In the genomic region with DNA sequence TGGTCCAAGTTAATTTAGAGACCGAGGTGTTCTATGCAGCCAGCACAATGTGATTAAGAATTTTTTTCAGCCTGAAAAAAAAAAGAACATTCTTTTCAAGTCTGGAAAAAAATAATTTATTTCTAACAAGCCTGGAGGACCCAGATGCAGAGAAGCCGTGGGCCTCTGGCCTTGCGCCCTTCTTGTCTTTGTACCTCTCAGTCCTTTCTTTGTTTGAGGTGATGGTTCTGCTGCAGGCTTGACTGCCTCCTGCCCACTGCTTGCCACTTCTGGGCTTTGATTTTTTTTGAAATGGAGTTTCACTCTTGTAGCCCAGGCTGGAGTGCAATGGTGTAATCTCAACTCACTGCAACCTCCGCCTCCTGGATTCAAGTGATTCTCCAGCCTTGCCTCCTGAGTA, we compare ENCODE assay signal across 22 cellular contexts. TPM values are rescaled to one million over a fixed set of nuclear protein-coding genes. Genes with fewer than 3 reads are reported as not detected.
DNase-seq lines count a peak whose midpoint lies in the region; ATAC-seq and TF ChIP-seq lines count a peak whose summit lies in the region.
"Had no signal": no experiment of that assay in that cellular context is flagged by ENCODE, and none has a peak within 500 bp of the region (broad histone marks: within the 10 kb centered on the region; RNA-seq: fewer than 3 reads in every experiment).

No MANE protein-coding gene starts in this region.

- H3K4me3 ChIP-seq in GM23338 (no peak overlapping the region), SJSA1 (no peak overlapping the region), endodermal cell (ENCODE audit: low read length) (no peak overlapping the region), osteoblast (ENCODE audit: insufficient read depth, low read length) (no peak overlapping the region)

- ATAC-seq in GM23338: no peak
- ATAC-seq in HG02938 (IDR thresholded peaks at IDR 0.05; ENCODE audit: unreplicated experiment): no peak
- no peak for ATAC-seq in GM19467 (IDR thresholded peaks at IDR 0.05; ENCODE audit: unreplicated experiment)

- H3K9ac ChIP-seq in endodermal cell (ENCODE audit: extremely low read depth, low read length, poor library complexity, severe bottlenecking): peak overlapping the region; percentile 32

- H2AFZ ChIP-seq in GM23338 (peak overlapping the region; percentile 23; the same call in 1 of the 2 replicates), osteoblast (ENCODE audit: low read length) (peak overlapping the region; percentile 30)

- H3F3A ChIP-seq in GM23338 (replicated peaks; ENCODE audit: low read depth): no peaks in the 10 kb centered on the region

- peaks cover 11% of the 10 kb centered on the region for H3K4me1 Mint-ChIP-seq in GM23338
- peaks cover 17% of the 10 kb centered on the region for H3K4me1 Mint-ChIP-seq in endodermal cell
- H3K4me1 Mint-ChIP-seq in T-helper 2 cell treated with Interferon-gamma antibody and Interleukin-4, amounts not matched to agents 5 μg/mL and 100 μg/mL, for 36 hours (ENCODE audit: low read depth): peaks cover 6% of the 10 kb centered on the region

- H3K36me3 ChIP-seq in GM23338 (ENCODE audit: insufficient read depth) (no peaks in the 10 kb centered on the region), SJSA1 (no peaks in the 10 kb centered on the region), endodermal cell (ENCODE audit: control insufficient read depth, insufficient read depth, low read length) (no peaks in the 10 kb centered on the region), osteoblast (ENCODE audit: insufficient read depth, low read length) (no peaks in the 10 kb centered on the region)

- H3K36me3 Mint-ChIP-seq in GM23338 (ENCODE audit: low read depth): no peaks in the 10 kb centered on the region
- no peaks in the 10 kb centered on the region for H3K36me3 Mint-ChIP-seq in endodermal cell (ENCODE audit: low read depth)
- no peaks in the 10 kb centered on the region for H3K36me3 Mint-ChIP-seq in T-helper 2 cell treated with Interferon-gamma antibody and Interleukin-4, amounts not matched to agents 5 μg/mL and 100 μg/mL, for 36 hours (ENCODE audit: low read depth)
- H3K36me3 Mint-ChIP-seq: CD4-positive, alpha-beta memory T cell; IgD-negative memory B cell had no signal

- H3K9me2 ChIP-seq in GM23338 (ENCODE audit: insufficient read depth): no peaks in the 10 kb centered on the region

- H3K27me3 Mint-ChIP-seq in GM23338 (ENCODE audit: insufficient read depth, low read depth, poor library complexity) (peaks cover 19% of the 10 kb centered on the region), endodermal cell (ENCODE audit: insufficient read depth) (no peaks in the 10 kb centered on the region)
- H3K27me3 Mint-ChIP-seq in T-helper 2 cell treated with Interferon-gamma antibody and Interleukin-4, amounts not matched to agents 5 μg/mL and 100 μg/mL, for 36 hours (ENCODE audit: low read depth): peaks cover 5% of the 10 kb centered on the region
- H3K27me3 Mint-ChIP-seq: B cell; CD4-positive, alpha-beta memory T cell; IgD-negative memory B cell had no signal

- H3K9me3 Mint-ChIP-seq in GM23338 (no peaks in the 10 kb centered on the region), endodermal cell (no peaks in the 10 kb centered on the region)
- no peaks in the 10 kb centered on the region for H3K9me3 Mint-ChIP-seq in T-helper 2 cell treated with Interferon-gamma antibody and Interleukin-4, amounts not matched to agents 5 μg/mL and 100 μg/mL, for 36 hours
- H3K9me3 Mint-ChIP-seq: CD4-positive, alpha-beta memory T cell; IgD-negative memory B cell had no signal

- H4K20me1 ChIP-seq in GM23338 (replicated peaks; ENCODE audit: insufficient read depth): no peaks in the 10 kb centered on the region
- H4K20me1 ChIP-seq in osteoblast (ENCODE audit: insufficient read depth, low read length): no peaks in the 10 kb centered on the region

- H3K27ac Mint-ChIP-seq in GM23338 (peak overlapping the region; percentile 59; the same call in 1 of the 2 replicates), endodermal cell (peak overlapping the region; percentile 61)
- no peak overlapping the region for H3K27ac Mint-ChIP-seq in T-helper 2 cell treated with Interferon-gamma antibody and Interleukin-4, amounts not matched to agents 5 μg/mL and 100 μg/mL, for 36 hours
- H3K27ac Mint-ChIP-seq: IgD-negative memory B cell had no signal

- H3K27me3 ChIP-seq in GM23338 (ENCODE audit: insufficient read depth) (no peaks in the 10 kb centered on the region), SJSA1 (replicated peaks) (no peaks in the 10 kb centered on the region), endodermal cell (ENCODE audit: control insufficient read depth, insufficient read depth, low read length, poor library complexity, severe bottlenecking) (no peaks in the 10 kb centered on the region), osteoblast (ENCODE audit: insufficient read depth, low read length) (no peaks in the 10 kb centered on the region)

- H3K4me2 ChIP-seq in GM23338: no peak overlapping the region
- peak overlapping the region; percentile 67 for H3K4me2 ChIP-seq in osteoblast (ENCODE audit: insufficient read depth, low read length)

- H3K4me1 ChIP-seq in GM23338 (ENCODE audit: insufficient read depth) (peaks cover 14% of the 10 kb centered on the region), SJSA1 (replicated peaks) (peaks cover 21% of the 10 kb centered on the region), endodermal cell (ENCODE audit: control insufficient read depth, insufficient read depth, low read length) (peaks cover 16% of the 10 kb centered on the region), osteoblast (ENCODE audit: insufficient read depth, low read length) (peaks cover 24% of the 10 kb centered on the region)

- 84 to 93% methylated on average over 4 of the region's 4 CpGs for WGBS in endodermal cell (ENCODE audit: insufficient coverage in 1 of 2, insufficient read length in 1 of 2), 2 experiments

- H3K27ac ChIP-seq in GM23338 (ENCODE audit: low read depth): no peak overlapping the region
- H3K27ac ChIP-seq in SJSA1: peak overlapping the region; percentile 53; the same call in 1 of the 2 replicates
- H3K27ac ChIP-seq in endodermal cell (ENCODE audit: low read depth, low read length): peak overlapping the region; percentile 69
- H3K27ac ChIP-seq in osteoblast (ENCODE audit: low read depth, low read length): peak overlapping the region; percentile 94

- DNase-seq in GM23338 (ENCODE audit: low spot score) (no peak), SJSA1 (ENCODE audit: low read depth in 1 of 2, low spot score in 2 of 2) (no peak), endodermal cell (no peak), osteoblast (ENCODE audit: insufficient read length, low spot score, missing footprints) (no peak)
- no peak for DNase-seq in T-helper 2 cell treated with Interferon-gamma antibody and Interleukin-4, amounts not matched to agents 5 μg/mL and 100 μg/mL, for 36 hours (ENCODE audit: low spot score)
- no peak for DNase-seq in activated naive CD4-positive, alpha-beta T cell treated with anti-CD3 and anti-CD28 coated beads, Interleukin-2, amount 50 U/mL, for 16 hours
- DNase-seq: Calu3; CD4-positive, alpha-beta memory T cell; DMS53; Kasumi-1; MM.1S; NCI-H1105; NCI-H1694; NCI-H2227 treated with DMSO at 0.1 percent for 48 hours; NCI-H524 treated with DMSO at 0.1 percent for 48 hours; RPMI8226; SIG-M5; SW 1271 had no signal

- no peak overlapping the region for H3K4me3 Mint-ChIP-seq in GM23338
- H3K4me3 Mint-ChIP-seq in endodermal cell: no peak overlapping the region
- H3K4me3 Mint-ChIP-seq in T-helper 2 cell treated with Interferon-gamma antibody and Interleukin-4, amounts not matched to agents 5 μg/mL and 100 μg/mL, for 36 hours: no peak overlapping the region
- H3K4me3 Mint-ChIP-seq: B cell; CD4-positive, alpha-beta memory T cell; IgD-negative memory B cell had no signal

- H3K79me2 ChIP-seq in GM23338 (replicated peaks; ENCODE audit: insufficient read depth) (no peaks in the 10 kb centered on the region), osteoblast (ENCODE audit: insufficient read depth, low read length) (no peaks in the 10 kb centered on the region)

- no peak for TF ChIP-seq CTCF in GM23338 (conservative IDR thresholded peaks at IDR 0.05; ENCODE audit: low read depth in 2 of 2)
- no peak for TF ChIP-seq CTCF in endodermal cell (conservative IDR thresholded peaks at IDR 0.05)
- no peak for TF ChIP-seq CTCF in osteoblast (IDR thresholded peaks at IDR 0.05; ENCODE audit: extremely low read depth, low read depth, low read length)

- no peaks in the 10 kb centered on the region for H3K9me3 ChIP-seq in SJSA1 (replicated peaks)
- no peaks in the 10 kb centered on the region for H3K9me3 ChIP-seq in endodermal cell (ENCODE audit: control insufficient read depth, low read length)
- no peaks in the 10 kb centered on the region for H3K9me3 ChIP-seq in osteoblast (ENCODE audit: low read depth, low read length)

TF ChIP-seq in GM23338, 12 proteins besides CTCF, POLR2A, EP300 and RAD21:
- TF ChIP-seq, protein P1, sequence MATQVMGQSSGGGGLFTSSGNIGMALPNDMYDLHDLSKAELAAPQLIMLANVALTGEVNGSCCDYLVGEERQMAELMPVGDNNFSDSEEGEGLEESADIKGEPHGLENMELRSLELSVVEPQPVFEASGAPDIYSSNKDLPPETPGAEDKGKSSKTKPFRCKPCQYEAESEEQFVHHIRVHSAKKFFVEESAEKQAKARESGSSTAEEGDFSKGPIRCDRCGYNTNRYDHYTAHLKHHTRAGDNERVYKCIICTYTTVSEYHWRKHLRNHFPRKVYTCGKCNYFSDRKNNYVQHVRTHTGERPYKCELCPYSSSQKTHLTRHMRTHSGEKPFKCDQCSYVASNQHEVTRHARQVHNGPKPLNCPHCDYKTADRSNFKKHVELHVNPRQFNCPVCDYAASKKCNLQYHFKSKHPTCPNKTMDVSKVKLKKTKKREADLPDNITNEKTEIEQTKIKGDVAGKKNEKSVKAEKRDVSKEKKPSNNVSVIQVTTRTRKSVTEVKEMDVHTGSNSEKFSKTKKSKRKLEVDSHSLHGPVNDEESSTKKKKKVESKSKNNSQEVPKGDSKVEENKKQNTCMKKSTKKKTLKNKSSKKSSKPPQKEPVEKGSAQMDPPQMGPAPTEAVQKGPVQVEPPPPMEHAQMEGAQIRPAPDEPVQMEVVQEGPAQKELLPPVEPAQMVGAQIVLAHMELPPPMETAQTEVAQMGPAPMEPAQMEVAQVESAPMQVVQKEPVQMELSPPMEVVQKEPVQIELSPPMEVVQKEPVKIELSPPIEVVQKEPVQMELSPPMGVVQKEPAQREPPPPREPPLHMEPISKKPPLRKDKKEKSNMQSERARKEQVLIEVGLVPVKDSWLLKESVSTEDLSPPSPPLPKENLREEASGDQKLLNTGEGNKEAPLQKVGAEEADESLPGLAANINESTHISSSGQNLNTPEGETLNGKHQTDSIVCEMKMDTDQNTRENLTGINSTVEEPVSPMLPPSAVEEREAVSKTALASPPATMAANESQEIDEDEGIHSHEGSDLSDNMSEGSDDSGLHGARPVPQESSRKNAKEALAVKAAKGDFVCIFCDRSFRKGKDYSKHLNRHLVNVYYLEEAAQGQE (IDR thresholded peaks at IDR 0.05; ENCODE audit: unreplicated experiment): no peak
TF ChIP-seq in GM23338: peak in this region for 0.

RNA-seq across cellular contexts. Expression of a gene that starts 7.2 kb away (rescaled TPM):
- total RNA-seq in GM23338 (2014; rRNA removed; shearing (Covaris generic)): 14.0 and 16.0 TPM in 2 replicates
- 3.8 and 4.2 TPM in 2 replicates for polyA plus RNA-seq in GM23338 (2016; fragmentation: Nextera tagmentation; extraction: Ambion mirVana)
- total RNA-seq in SJSA1 (2014; rRNA removed; shearing (Covaris generic)): 10.2 and 19.8 TPM in 2 replicates
- total RNA-seq in endodermal cell (10 to 100 TPM; 26.5 to 37.4 TPM), osteoblast (9.1 and 10.9 TPM in 2 replicates)
- polyA plus RNA-seq in endodermal cell (2013, experiment 1 of 2): 11.9 TPM
- 12.4 TPM for polyA plus RNA-seq in endodermal cell (2013, experiment 2 of 2)
